ENCODE assay signal across 1 cellular context in the genomic region with DNA sequence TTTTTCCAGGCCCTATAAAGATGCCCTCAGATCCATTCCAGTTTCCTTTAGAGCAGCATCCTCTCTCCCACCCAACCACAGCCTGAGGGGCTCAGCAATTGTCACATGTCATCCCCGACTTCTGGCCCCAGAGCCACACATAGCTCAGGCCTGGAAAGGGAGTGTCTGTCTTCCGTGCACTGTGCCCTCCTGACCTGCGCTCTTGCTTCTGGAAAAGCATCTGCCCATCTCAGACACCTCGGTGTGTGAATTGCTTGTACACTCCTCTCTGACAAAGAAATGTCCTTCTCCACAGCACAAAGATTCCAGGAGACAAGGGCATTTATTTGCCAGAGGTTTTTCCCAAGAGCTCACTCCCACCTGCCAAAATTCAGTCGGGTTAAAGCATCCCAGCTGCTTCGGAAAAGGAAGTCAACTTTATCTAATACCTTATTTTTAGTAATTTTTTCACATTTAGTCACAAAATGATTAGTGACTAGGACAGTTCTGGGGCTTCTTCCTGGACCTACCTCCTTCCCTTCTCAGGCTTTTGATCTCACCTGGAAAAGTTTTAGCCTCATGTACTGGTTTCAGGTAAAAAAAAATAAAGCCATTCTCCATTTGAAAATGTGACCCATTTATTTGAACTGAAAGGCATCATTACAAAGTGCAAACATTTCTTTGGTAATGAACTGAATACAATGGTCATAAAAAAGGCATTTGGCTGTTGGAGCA.
A peak's percentile ranks its signal among the peaks of the same experiment; 100 is the strongest.
TF ChIP-seq lines count a peak whose summit lies in the region.

No MANE protein-coding gene starts in this region.

TF ChIP-seq in IMR-90, 13 proteins besides CTCF, POLR2A, EP300 and RAD21 (continued from another document):
- 0 out of 2 replicates have a peak, but pooled peaks have one; percentile 1 for TF ChIP-seq CEBPB (IDR thresholded peaks at IDR 0.05; ENCODE audit: low read depth, low read length)
- TF ChIP-seq MAZ (IDR thresholded peaks at IDR 0.05; ENCODE audit: borderline replicate concordance, low read depth, low read length) = no peak
- TF ChIP-seq SMC3 (IDR thresholded peaks at IDR 0.05; ENCODE audit: low read depth, low read length) = no peak
